Comparison of ENCODE assay signal across 1 cellular context in genomic region chr18:8999872-9000271, GRCh38.
TF ChIP-seq lines count a peak whose summit lies in the region.

No MANE protein-coding gene starts in this region.

TF ChIP-seq in IMR-90, 13 proteins besides CTCF, POLR2A, EP300 and RAD21:
- TF ChIP-seq RCOR1 (IDR thresholded peaks at IDR 0.05; ENCODE audit: insufficient replicate concordance, low read length) (no peak), CHD1 (IDR thresholded peaks at IDR 0.05; ENCODE audit: low read depth, low read length) (no peak), BHLHE40 (IDR thresholded peaks at IDR 0.05; ENCODE audit: low read depth, low read length) (no peak), USF2 (IDR thresholded peaks at IDR 0.05; ENCODE audit: low read depth, low read length) (no peak), FOS (IDR thresholded peaks at IDR 0.05; ENCODE audit: low read depth, low read length) (no peak), MAFK (IDR thresholded peaks at IDR 0.05; ENCODE audit: low read depth, low read length) (no peak), NFE2L2 (IDR thresholded peaks at IDR 0.05; ENCODE audit: low read depth, low read length) (no peak), RFX5 (IDR thresholded peaks at IDR 0.05; ENCODE audit: low read depth, low read length) (no peak), ELK1 (IDR thresholded peaks at IDR 0.05; ENCODE audit: borderline replicate concordance, low read depth, low read length) (no peak), SMC3 (IDR thresholded peaks at IDR 0.05; ENCODE audit: low read depth, low read length) (no peak), MAZ (IDR thresholded peaks at IDR 0.05; ENCODE audit: borderline replicate concordance, low read depth, low read length) (no peak), CEBPB (IDR thresholded peaks at IDR 0.05; ENCODE audit: low read depth, low read length) (no peak), MXI1 (IDR thresholded peaks at IDR 0.05; ENCODE audit: borderline replicate concordance, low read depth, low read length) (no peak)
